ENCODE assay signal across 1 cellular context in the genomic region with DNA sequence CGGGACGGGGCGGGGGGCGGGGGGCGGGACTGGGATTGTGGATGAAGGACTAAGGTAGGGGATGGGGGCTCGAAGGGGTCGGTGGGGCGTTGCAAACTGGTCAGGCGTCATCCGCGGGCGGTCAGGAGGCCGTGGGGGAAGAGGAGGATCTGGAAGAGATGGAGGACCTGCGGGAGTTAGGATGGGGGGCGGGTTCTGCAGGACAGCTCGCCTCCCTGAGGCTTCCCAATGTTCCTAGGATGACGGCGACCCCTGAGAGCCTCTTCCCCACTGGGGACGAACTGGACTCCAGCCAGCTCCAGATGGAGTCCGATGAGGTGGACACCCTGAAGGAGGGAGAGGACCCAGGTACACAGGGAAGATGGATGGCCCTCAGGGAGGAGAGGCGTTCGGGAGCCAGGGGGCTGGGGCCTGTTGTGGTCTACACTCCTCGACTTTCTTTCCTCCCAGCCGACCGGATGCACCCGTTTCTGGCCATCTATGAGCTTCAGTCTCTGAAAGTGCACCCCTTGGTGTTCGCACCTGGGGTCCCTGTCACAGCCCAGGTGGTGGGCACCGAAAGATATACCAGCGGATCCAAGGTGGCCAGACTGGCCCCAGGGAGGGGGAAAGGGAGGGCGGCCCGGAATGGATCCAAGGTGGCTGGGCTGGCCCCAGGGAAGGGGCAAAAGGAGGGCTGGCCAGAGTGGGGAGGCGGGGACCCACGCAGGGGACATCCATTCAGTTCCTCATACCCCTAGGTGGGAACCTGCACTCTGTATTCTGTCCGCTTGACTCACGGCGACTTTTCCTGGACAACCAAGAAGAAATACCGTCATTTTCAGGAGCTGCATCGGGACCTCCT.
TF ChIP-seq lines count a peak whose summit lies in the region.

No MANE protein-coding gene starts in this region.

TF ChIP-seq in H1, 55 proteins besides CTCF, POLR2A, EP300 and RAD21:
- TF ChIP-seq JUN (IDR thresholded peaks at IDR 0.05; ENCODE audit: low read depth, low read length) (no peak), JUND (IDR thresholded peaks at IDR 0.05; ENCODE audit: low read length) (no peak), E2F6 (IDR thresholded peaks at IDR 0.05) (no peak), GABPA (IDR thresholded peaks at IDR 0.05; ENCODE audit: borderline replicate concordance, insufficient read depth, low read length) (no peak), SRF (IDR thresholded peaks at IDR 0.05; ENCODE audit: low read depth, low read length) (no peak), SUZ12 (IDR thresholded peaks at IDR 0.05; ENCODE audit: low read length) (no peak), EGR1 (IDR thresholded peaks at IDR 0.05; ENCODE audit: borderline replicate concordance, low read depth, low read length) (no peak), TBP (IDR thresholded peaks at IDR 0.05; ENCODE audit: low read depth, low read length) (no peak), KDM4A (IDR thresholded peaks at IDR 0.05; ENCODE audit: low read depth, low read length, severe bottlenecking) (no peak), SP4 (IDR thresholded peaks at IDR 0.05; ENCODE audit: low read length) (no peak), KDM1A (IDR thresholded peaks at IDR 0.05; ENCODE audit: borderline replicate concordance, low read length) (no peak), NANOG (IDR thresholded peaks at IDR 0.05; ENCODE audit: insufficient read depth, low read depth, low read length, poor library complexity, severe bottlenecking) (no peak), CHD1 (IDR thresholded peaks at IDR 0.05; ENCODE audit: low read depth, low read length) (no peak)
- TF ChIP-seq, protein P1, sequence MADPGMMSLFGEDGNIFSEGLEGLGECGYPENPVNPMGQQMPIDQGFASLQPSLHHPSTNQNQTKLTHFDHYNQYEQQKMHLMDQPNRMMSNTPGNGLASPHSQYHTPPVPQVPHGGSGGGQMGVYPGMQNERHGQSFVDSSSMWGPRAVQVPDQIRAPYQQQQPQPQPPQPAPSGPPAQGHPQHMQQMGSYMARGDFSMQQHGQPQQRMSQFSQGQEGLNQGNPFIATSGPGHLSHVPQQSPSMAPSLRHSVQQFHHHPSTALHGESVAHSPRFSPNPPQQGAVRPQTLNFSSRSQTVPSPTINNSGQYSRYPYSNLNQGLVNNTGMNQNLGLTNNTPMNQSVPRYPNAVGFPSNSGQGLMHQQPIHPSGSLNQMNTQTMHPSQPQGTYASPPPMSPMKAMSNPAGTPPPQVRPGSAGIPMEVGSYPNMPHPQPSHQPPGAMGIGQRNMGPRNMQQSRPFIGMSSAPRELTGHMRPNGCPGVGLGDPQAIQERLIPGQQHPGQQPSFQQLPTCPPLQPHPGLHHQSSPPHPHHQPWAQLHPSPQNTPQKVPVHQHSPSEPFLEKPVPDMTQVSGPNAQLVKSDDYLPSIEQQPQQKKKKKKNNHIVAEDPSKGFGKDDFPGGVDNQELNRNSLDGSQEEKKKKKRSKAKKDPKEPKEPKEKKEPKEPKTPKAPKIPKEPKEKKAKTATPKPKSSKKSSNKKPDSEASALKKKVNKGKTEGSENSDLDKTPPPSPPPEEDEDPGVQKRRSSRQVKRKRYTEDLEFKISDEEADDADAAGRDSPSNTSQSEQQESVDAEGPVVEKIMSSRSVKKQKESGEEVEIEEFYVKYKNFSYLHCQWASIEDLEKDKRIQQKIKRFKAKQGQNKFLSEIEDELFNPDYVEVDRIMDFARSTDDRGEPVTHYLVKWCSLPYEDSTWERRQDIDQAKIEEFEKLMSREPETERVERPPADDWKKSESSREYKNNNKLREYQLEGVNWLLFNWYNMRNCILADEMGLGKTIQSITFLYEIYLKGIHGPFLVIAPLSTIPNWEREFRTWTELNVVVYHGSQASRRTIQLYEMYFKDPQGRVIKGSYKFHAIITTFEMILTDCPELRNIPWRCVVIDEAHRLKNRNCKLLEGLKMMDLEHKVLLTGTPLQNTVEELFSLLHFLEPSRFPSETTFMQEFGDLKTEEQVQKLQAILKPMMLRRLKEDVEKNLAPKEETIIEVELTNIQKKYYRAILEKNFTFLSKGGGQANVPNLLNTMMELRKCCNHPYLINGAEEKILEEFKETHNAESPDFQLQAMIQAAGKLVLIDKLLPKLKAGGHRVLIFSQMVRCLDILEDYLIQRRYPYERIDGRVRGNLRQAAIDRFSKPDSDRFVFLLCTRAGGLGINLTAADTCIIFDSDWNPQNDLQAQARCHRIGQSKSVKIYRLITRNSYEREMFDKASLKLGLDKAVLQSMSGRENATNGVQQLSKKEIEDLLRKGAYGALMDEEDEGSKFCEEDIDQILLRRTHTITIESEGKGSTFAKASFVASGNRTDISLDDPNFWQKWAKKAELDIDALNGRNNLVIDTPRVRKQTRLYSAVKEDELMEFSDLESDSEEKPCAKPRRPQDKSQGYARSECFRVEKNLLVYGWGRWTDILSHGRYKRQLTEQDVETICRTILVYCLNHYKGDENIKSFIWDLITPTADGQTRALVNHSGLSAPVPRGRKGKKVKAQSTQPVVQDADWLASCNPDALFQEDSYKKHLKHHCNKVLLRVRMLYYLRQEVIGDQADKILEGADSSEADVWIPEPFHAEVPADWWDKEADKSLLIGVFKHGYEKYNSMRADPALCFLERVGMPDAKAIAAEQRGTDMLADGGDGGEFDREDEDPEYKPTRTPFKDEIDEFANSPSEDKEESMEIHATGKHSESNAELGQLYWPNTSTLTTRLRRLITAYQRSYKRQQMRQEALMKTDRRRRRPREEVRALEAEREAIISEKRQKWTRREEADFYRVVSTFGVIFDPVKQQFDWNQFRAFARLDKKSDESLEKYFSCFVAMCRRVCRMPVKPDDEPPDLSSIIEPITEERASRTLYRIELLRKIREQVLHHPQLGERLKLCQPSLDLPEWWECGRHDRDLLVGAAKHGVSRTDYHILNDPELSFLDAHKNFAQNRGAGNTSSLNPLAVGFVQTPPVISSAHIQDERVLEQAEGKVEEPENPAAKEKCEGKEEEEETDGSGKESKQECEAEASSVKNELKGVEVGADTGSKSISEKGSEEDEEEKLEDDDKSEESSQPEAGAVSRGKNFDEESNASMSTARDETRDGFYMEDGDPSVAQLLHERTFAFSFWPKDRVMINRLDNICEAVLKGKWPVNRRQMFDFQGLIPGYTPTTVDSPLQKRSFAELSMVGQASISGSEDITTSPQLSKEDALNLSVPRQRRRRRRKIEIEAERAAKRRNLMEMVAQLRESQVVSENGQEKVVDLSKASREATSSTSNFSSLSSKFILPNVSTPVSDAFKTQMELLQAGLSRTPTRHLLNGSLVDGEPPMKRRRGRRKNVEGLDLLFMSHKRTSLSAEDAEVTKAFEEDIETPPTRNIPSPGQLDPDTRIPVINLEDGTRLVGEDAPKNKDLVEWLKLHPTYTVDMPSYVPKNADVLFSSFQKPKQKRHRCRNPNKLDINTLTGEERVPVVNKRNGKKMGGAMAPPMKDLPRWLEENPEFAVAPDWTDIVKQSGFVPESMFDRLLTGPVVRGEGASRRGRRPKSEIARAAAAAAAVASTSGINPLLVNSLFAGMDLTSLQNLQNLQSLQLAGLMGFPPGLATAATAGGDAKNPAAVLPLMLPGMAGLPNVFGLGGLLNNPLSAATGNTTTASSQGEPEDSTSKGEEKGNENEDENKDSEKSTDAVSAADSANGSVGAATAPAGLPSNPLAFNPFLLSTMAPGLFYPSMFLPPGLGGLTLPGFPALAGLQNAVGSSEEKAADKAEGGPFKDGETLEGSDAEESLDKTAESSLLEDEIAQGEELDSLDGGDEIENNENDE (IDR thresholded peaks at IDR 0.05; ENCODE audit: insufficient replicate concordance, low read length), result no peak
